8 cellular contexts compared by ENCODE assay signal in the genomic region with DNA sequence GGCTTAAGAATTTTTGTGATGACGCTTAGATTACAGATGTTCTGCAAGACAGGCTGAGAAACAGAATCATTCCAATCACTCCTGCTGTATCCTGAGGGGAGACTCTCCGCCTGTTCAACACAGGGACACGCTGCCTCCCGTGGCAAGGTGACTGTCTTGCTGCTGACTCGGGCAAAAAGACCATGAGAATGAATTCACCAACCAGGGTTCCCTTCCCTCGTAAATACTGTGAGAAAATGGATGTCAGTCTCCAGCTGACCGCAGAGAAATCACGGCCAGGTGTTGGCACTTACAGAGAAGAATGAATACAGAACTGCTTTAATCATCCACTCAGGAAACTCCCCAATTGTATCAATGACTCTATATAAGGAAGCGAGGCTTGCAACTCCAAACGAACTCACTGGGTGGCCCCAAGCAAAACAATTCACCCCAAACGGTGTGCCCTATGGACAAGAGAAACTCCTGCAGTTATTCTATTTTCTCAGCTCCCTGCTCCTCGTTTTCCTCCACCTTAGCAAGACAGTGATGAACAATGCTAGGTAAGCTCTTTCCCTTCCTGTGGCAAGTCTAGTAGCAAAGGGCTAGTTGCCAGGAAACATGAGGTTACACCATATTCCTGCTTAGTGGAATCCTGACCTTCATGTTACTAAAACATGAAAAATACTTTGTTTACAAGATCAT. TPM values are rescaled to one million over a fixed set of nuclear protein-coding genes. Genes with fewer than 3 reads are reported as not detected.
DNase-seq lines count a peak whose midpoint lies in the region; ATAC-seq and TF ChIP-seq lines count a peak whose summit lies in the region.

No MANE protein-coding gene starts in this region.

- DNase-seq in AG09309 (ENCODE audit: low read depth) (peak; percentile 62), adipocyte (ENCODE audit: low read depth) (peak; percentile 45), left kidney (ENCODE audit: low read depth, low spot score) (peak; percentile 70), D341Med (ENCODE audit: low spot score) (no peak), occipital lobe (lab: John Stamatoyannopoulos, UW) (no peak)
- no peak for DNase-seq in central memory CD4-positive, alpha-beta T cell

- peak; percentile 66 for ATAC-seq in GM18861 (IDR thresholded peaks at IDR 0.05; ENCODE audit: unreplicated experiment)

- no peaks in the 10 kb centered on the region for H3K36me3 ChIP-seq in HUES6 (ENCODE audit: control insufficient read depth, insufficient read depth, low read length)
- no peaks in the 10 kb centered on the region for H3K36me3 ChIP-seq in adipocyte (ENCODE audit: control insufficient read depth, insufficient read depth, low read length, severe bottlenecking)

- peak overlapping the region; percentile 21 for H3K9ac ChIP-seq in HUES6 (ENCODE audit: low read length)
- H3K9ac ChIP-seq in adipocyte (ENCODE audit: low read length) = peak overlapping the region; percentile 36

- H3K4me3 ChIP-seq in AG09309 (ENCODE audit: control insufficient read depth, low read depth, low read length) (no peak overlapping the region), HUES6 (ENCODE audit: low read depth, low read length) (no peak overlapping the region), adipocyte (ENCODE audit: low read length) (no peak overlapping the region)

- peak; percentile 1 for TF ChIP-seq CTCF in AG09309 (IDR thresholded peaks at IDR 0.05; ENCODE audit: control insufficient read depth, insufficient read depth, low read depth, low read length, missing control alignments)

- H3K4me1 ChIP-seq in HUES6 (ENCODE audit: control insufficient read depth, insufficient read depth, low read length) (peaks cover 77% of the 10 kb centered on the region), adipocyte (ENCODE audit: control insufficient read depth, insufficient read depth, low read length) (peaks cover 72% of the 10 kb centered on the region)

- peak overlapping the region; percentile 69 for H3K27ac ChIP-seq in HUES6 (ENCODE audit: low read depth, low read length)

- H3K9me3 ChIP-seq in HUES6 (ENCODE audit: control insufficient read depth, insufficient read depth, low read depth, low read length) (no peaks in the 10 kb centered on the region), adipocyte (ENCODE audit: control insufficient read depth, low read length) (no peaks in the 10 kb centered on the region)

- no peaks in the 10 kb centered on the region for H3K27me3 ChIP-seq in HUES6 (ENCODE audit: control insufficient read depth, insufficient read depth, low read length)
- no peaks in the 10 kb centered on the region for H3K27me3 ChIP-seq in adipocyte (replicated peaks; ENCODE audit: control insufficient read depth, insufficient read depth, low read length)

RNA-seq across cellular contexts. Expression of gene GNA12, which starts 22.8 kb away (rescaled TPM):
- 15.3 TPM for total RNA-seq in occipital lobe

Comparison
In these comparisons a context has a peak if more than half of its experiments do, and no peak if none do; other contexts are left out.
1. DNase-seq: peak in AG09309 (single experiment), adipocyte (single experiment) and left kidney (single experiment); none in D341Med (single experiment), central memory CD4-positive, alpha-beta T cell (single experiment) and occipital lobe (single experiment).